ENCODE assay signal across 18 cellular contexts in genomic region chr5:111237470-111237869, GRCh38. TPM values are rescaled to one million over a fixed set of nuclear protein-coding genes. Genes with fewer than 3 reads are reported as not detected.
DNase-seq lines count a peak whose midpoint lies in the region; ATAC-seq and TF ChIP-seq lines count a peak whose summit lies in the region.
"Had no signal": no experiment of that assay in that cellular context is flagged by ENCODE, and none has a peak within 500 bp of the region (broad histone marks: within the 10 kb centered on the region; RNA-seq: fewer than 3 reads in every experiment).

No MANE protein-coding gene starts in this region.

- 0 out of 2 replicates have a peak overlapping the region, but pooled peaks have one; percentile 6 for H3K27ac ChIP-seq in ACC112 (ENCODE audit: low read depth, low read length)
- peak overlapping the region; percentile 64 for H3K27ac ChIP-seq in effector memory CD4-positive, alpha-beta T cell (ENCODE audit: insufficient read depth, low read length, poor library complexity, severe bottlenecking)
- H3K27ac ChIP-seq: prostate gland, thyroid gland had no signal

- DNase-seq in Daoy (ENCODE audit: low read depth), result peak; percentile 17
- DNase-seq in T-cell, result no peak
- DNase-seq in effector memory CD4-positive, alpha-beta T cell, result no peak
- DNase-seq in NCI-H146 treated with DMSO at 0.1 percent for 48 hours (lab: John Stamatoyannopoulos, UW; ENCODE audit: unreplicated experiment), result no peak
- DNase-seq in HuH-7 (ENCODE audit: low spot score), result no peak
- no peak for DNase-seq in progenitor cell of endocrine pancreas (ENCODE audit: low spot score, unreplicated experiment)
- DNase-seq: activated CD4-positive, alpha-beta T cell treated with anti-CD3 and anti-CD28 coated beads, Interleukin-2, amount 50 U/mL, for 1 hour; AML-193; cerebellar nuclear complex; DMS53; heart right ventricle; left colon; NCI-H524 treated with DMSO at 0.1 percent for 48 hours; stimulated activated CD4-positive, alpha-beta T cell treated with anti-CD3 and anti-CD28 coated beads, Interleukin-15, amount 100 ng/mL, for 24 hours; thyroid gland had no signal

- peak overlapping the region; percentile 10; the same call in 1 of the 2 replicates for H3K4me3 ChIP-seq in ACC112 (ENCODE audit: low read depth, low read length)
- H3K4me3 ChIP-seq in effector memory CD4-positive, alpha-beta T cell (ENCODE audit: insufficient read depth, low read depth, low read length, poor library complexity, severe bottlenecking), result peak overlapping the region; percentile 33
- H3K4me3 ChIP-seq: heart right ventricle, prostate gland, thyroid gland had no signal

- peak overlapping the region; percentile 95 to 96 for H3K27ac Mint-ChIP-seq in T-cell
- no peak overlapping the region for H3K27ac Mint-ChIP-seq in progenitor cell of endocrine pancreas

- H3K9me3 ChIP-seq in effector memory CD4-positive, alpha-beta T cell (ENCODE audit: control insufficient read depth, low read length), result no peaks in the 10 kb centered on the region
- H3K9me3 ChIP-seq: heart right ventricle, prostate gland, thyroid gland had no signal

- peak overlapping the region; percentile 42 for H2AFZ ChIP-seq in ACC112 (ENCODE audit: low read length, unreplicated experiment)

- H3K9me3 Mint-ChIP-seq in T-cell, result no peaks in the 10 kb centered on the region
- no peaks in the 10 kb centered on the region for H3K9me3 Mint-ChIP-seq in progenitor cell of endocrine pancreas (ENCODE audit: low read depth)

- H3K27me3 Mint-ChIP-seq in T-cell, result no peaks in the 10 kb centered on the region
- peaks cover 5% of the 10 kb centered on the region for H3K27me3 Mint-ChIP-seq in progenitor cell of endocrine pancreas

- H3K4me1 Mint-ChIP-seq in T-cell (peaks cover 92 to 94% (median 94%) of the 10 kb centered on the region in 3 donors), progenitor cell of endocrine pancreas (ENCODE audit: low read depth) (no peaks in the 10 kb centered on the region)

- H3K36me3 Mint-ChIP-seq in T-cell (peaks cover 27% of the 10 kb centered on the region), progenitor cell of endocrine pancreas (ENCODE audit: insufficient read depth) (no peaks in the 10 kb centered on the region)

- POLR2A ChIA-PET in T-cell (lab: Charles Lee), result interaction anchor here (1.1 to 1.6 kb wide), 2 partner anchors 10 to 16 kb away, joined by 3 to 6 read pairs; no protein-coding TSS in a partner anchor

- ATAC-seq in T-cell (replicated peaks in 1 of 4), result peak in 3 of 4 experiments; percentile 36 to 37 (median 37)
- ATAC-seq in HG02623 (IDR thresholded peaks at IDR 0.05; ENCODE audit: unreplicated experiment), result no peak
- ATAC-seq: heart right ventricle, left colon had no signal

- CTCF ChIA-PET in T-cell (lab: Charles Lee), result interaction anchor here (0.8 to 1.7 kb wide), 3 partner anchors 10 to 42 kb away, joined by 3 to 4 read pairs (median 4); no protein-coding TSS in a partner anchor

- no peak for TF ChIP-seq CTCF in progenitor cell of endocrine pancreas (IDR thresholded peaks at IDR 0.05; ENCODE audit: unreplicated experiment)

- H3K4me3 Mint-ChIP-seq in T-cell (peak overlapping the region; percentile 64 to 82 (median 68)), progenitor cell of endocrine pancreas (ENCODE audit: low read depth) (no peak overlapping the region)

- peaks cover 15% of the 10 kb centered on the region for H3K4me1 ChIP-seq in ACC112 (ENCODE audit: control insufficient read depth, insufficient read depth, low read length, unreplicated experiment)
- H3K4me1 ChIP-seq in effector memory CD4-positive, alpha-beta T cell (ENCODE audit: control insufficient read depth, insufficient read depth, low read length, poor library complexity, severe bottlenecking), result peaks cover 63% of the 10 kb centered on the region
- H3K4me1 ChIP-seq: heart right ventricle, prostate gland, thyroid gland had no signal

- H3K27me3 ChIP-seq in ACC112 (ENCODE audit: insufficient read depth, low read length), result no peaks in the 10 kb centered on the region
- H3K27me3 ChIP-seq in effector memory CD4-positive, alpha-beta T cell (replicated peaks; ENCODE audit: control insufficient read depth, insufficient read depth, low read length, poor library complexity, severe bottlenecking), result no peaks in the 10 kb centered on the region
- H3K27me3 ChIP-seq: heart right ventricle, thyroid gland had no signal

- H3K36me3 ChIP-seq in ACC112 (ENCODE audit: insufficient read depth, low read length), result no peaks in the 10 kb centered on the region
- H3K36me3 ChIP-seq in effector memory CD4-positive, alpha-beta T cell (ENCODE audit: control insufficient read depth, insufficient read depth, low read length), result peaks cover 4% of the 10 kb centered on the region
- H3K36me3 ChIP-seq: heart right ventricle, prostate gland, thyroid gland had no signal

- H3K79me2 ChIP-seq in ACC112 (ENCODE audit: control insufficient read depth, insufficient read depth, low read length, unreplicated experiment), result no peaks in the 10 kb centered on the region

RNA-seq across cellular contexts. Expression of gene CAMK4, which starts 13.3 kb away (rescaled TPM):
- 20.1 and 28.1 TPM in 2 replicates for total RNA-seq in Daoy (2014; rRNA removed; shearing (Covaris generic))
- total RNA-seq in T-cell, result 100 to 1,000 TPM; 120 to 274 (median 243) TPM
- 2.1 and 2.3 TPM in 2 replicates for total RNA-seq in progenitor cell of endocrine pancreas
